Comparison of ENCODE assay signal across 9 cellular contexts in the genomic region with DNA sequence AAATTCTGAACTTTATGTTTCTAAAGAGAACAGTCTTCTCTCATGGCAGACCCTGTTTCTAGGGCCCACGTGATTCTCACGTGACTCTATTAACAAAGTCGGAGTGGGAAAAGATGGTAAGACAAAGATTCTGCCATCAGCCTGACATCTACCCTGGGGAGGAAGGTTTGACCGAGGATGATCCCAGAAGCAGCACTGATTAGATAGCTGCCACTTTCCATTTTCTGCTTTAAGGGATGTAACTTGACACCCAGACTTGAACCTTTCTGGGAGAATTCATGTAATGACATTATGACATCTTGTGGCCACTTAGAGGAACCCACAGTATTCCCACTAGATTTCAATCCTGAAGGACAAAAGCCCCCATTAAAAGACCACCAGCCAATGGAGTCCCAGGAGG.
A peak's percentile ranks its signal among the peaks of the same experiment; 100 is the strongest.
DNase-seq lines count a peak whose midpoint lies in the region; ATAC-seq, FAIRE-seq and TF ChIP-seq lines count a peak whose summit lies in the region.
"Had no signal": no experiment of that assay in that cellular context is flagged by ENCODE, and none has a peak within 500 bp of the region (broad histone marks: within the 10 kb centered on the region; RNA-seq: fewer than 3 reads in every experiment).

No MANE protein-coding gene starts in this region.

- no peak overlapping the region for H3K27ac ChIP-seq in H9 (ENCODE audit: insufficient read length, low read depth, low read length)
- H3K27ac ChIP-seq in adrenal gland, result no peak overlapping the region
- H3K27ac ChIP-seq in HepG2 (ENCODE audit: extremely low read length, insufficient read depth, low read length), result no peak overlapping the region
- H3K27ac ChIP-seq in pancreas, result no peak overlapping the region
- H3K27ac ChIP-seq: coronary artery had no signal

- TF ChIP-seq CTCF in BE2C (IDR thresholded peaks at IDR 0.05; ENCODE audit: low read depth, low read length) (peak; percentile 37), H9 (conservative IDR thresholded peaks at IDR 0.05) (peak; percentile 65), adrenal gland (IDR thresholded peaks at IDR 0.05) (peak in 5 of 6 experiments; percentile 14 to 43 (median 27)), HepG2 (CRISPR knock-in tag; IDR thresholded peaks at IDR 0.05) (peak; percentile 44), pancreas (IDR thresholded peaks at IDR 0.05) (no peak)

- H3K27ac Mint-ChIP-seq in H9, result no peak overlapping the region
- H3K27ac Mint-ChIP-seq in activated T-helper 2 cell treated with anti-CD3 and anti-CD28 coated beads, Interferon-gamma antibody, Interleukin-2, Interleukin-4, amounts not matched to agents 10 μg/mL and 5 μg/mL and 100 μg/mL, durations not matched to agents 14 hours and 24 hours and 36 hours, result no peak overlapping the region

- no peak overlapping the region for H4K5ac ChIP-seq in H9 (ENCODE audit: insufficient read length, low read depth, low read length)

- TF ChIP-seq EP300 in HepG2 (IDR thresholded peaks at IDR 0.05; ENCODE audit: low read depth in 2 of 2, low read length in 2 of 2), result no peak
- TF ChIP-seq EP300 in HepG2 (CRISPR knock-in tag; IDR thresholded peaks at IDR 0.05; ENCODE audit: borderline replicate concordance), result no peak

- no peak overlapping the region for H3K4me3 Mint-ChIP-seq in H9
- no peak overlapping the region for H3K4me3 Mint-ChIP-seq in activated T-helper 2 cell treated with anti-CD3 and anti-CD28 coated beads, Interferon-gamma antibody, Interleukin-2, Interleukin-4, amounts not matched to agents 10 μg/mL and 5 μg/mL and 100 μg/mL, durations not matched to agents 14 hours and 24 hours and 36 hours (ENCODE audit: low read depth)

- FAIRE-seq in HepG2 (lab: Jason Lieb, UNC) (no peak), pancreas (lab: Jason Lieb, UNC) (no peak)

- H2AFZ ChIP-seq in H9 (ENCODE audit: low read length) (no peak overlapping the region), HepG2 (ENCODE audit: low read length) (no peak overlapping the region)

- H3K4me1 ChIP-seq in BE2C (peaks cover 15% of the 10 kb centered on the region), H9 (ENCODE audit: insufficient read depth, low read length) (no peaks in the 10 kb centered on the region), adrenal gland (replicated peaks in 1 of 2) (peaks cover 8 to 17% of the 10 kb centered on the region in 2 donors), HepG2 (ENCODE audit: insufficient read depth, low read length) (peaks cover 18% of the 10 kb centered on the region), pancreas (peaks cover 0 to 7% (median 3%) of the 10 kb centered on the region in 3 donors)

- H2BK5ac ChIP-seq in H9 (ENCODE audit: insufficient read length, low read length), result no peak overlapping the region

- DNase-seq in BE2C, result no peak
- DNase-seq in H9, result no peak
- DNase-seq in adrenal gland, result no peak
- no peak for DNase-seq in HepG2 (ENCODE audit: low spot score)
- DNase-seq in activated T-helper 2 cell treated with anti-CD3 and anti-CD28 coated beads, Interferon-gamma antibody, Interleukin-2, Interleukin-4, amounts not matched to agents 10 μg/mL and 5 μg/mL and 100 μg/mL, durations not matched to agents 14 hours and 24 hours and 36 hours (ENCODE audit: low spot score), result no peak
- DNase-seq in pancreas, result no peak
- DNase-seq in DMS153 treated with DMSO at 0.1 percent for 48 hours (lab: John Stamatoyannopoulos, UW; ENCODE audit: unreplicated experiment), result no peak
- DNase-seq in NCI-H2081 treated with DMSO at 0.1 percent for 48 hours (lab: John Stamatoyannopoulos, UW), result no peak

- H3K23ac ChIP-seq in H9 (ENCODE audit: insufficient read length, low read depth, low read length), result no peak overlapping the region

- no peak overlapping the region for H3K56ac ChIP-seq in H9 (ENCODE audit: insufficient read length, low read depth, low read length)

- H3K27me3 Mint-ChIP-seq in H9 (ENCODE audit: low read depth), result no peaks in the 10 kb centered on the region; the same call in none of the 2 replicates
- H3K27me3 Mint-ChIP-seq in activated T-helper 2 cell treated with anti-CD3 and anti-CD28 coated beads, Interferon-gamma antibody, Interleukin-2, Interleukin-4, amounts not matched to agents 10 μg/mL and 5 μg/mL and 100 μg/mL, durations not matched to agents 14 hours and 24 hours and 36 hours (ENCODE audit: low read depth), result no peaks in the 10 kb centered on the region

- no peak overlapping the region for H3K9ac ChIP-seq in H9 (ENCODE audit: extremely low read depth, insufficient read length, low read length)
- H3K9ac ChIP-seq in HepG2 (ENCODE audit: insufficient read depth, low read depth, low read length), result no peak overlapping the region

- no peak overlapping the region for H3T11ph ChIP-seq in H9 (ENCODE audit: low read length)

- H2BK12ac ChIP-seq in H9 (ENCODE audit: insufficient read length, low read depth, low read length), result no peak overlapping the region

- in situ Hi-C loops in HepG2 (cut with HindIII; ENCODE audit: extremely low pct_ligation_motif_present, low pct_unique_long_range_greater_than_20kb), result loop anchor here (5.0 kb wide), 1 partner anchor 308 kb away; no protein-coding TSS in a partner anchor

- no peaks in the 10 kb centered on the region for H3K27me3 ChIP-seq in BE2C
- H3K27me3 ChIP-seq in H9 (ENCODE audit: insufficient read depth, low read length), result no peaks in the 10 kb centered on the region
- H3K27me3 ChIP-seq in adrenal gland, result no peaks in the 10 kb centered on the region
- no peaks in the 10 kb centered on the region; a peak in 1 of 5 replicates for H3K27me3 ChIP-seq in HepG2 (ENCODE audit: control insufficient read depth in 1 of 2, insufficient read depth in 2 of 2, low read length in 2 of 2)
- no peaks in the 10 kb centered on the region for H3K27me3 ChIP-seq in pancreas

- H3K36me3 ChIP-seq in BE2C (no peaks in the 10 kb centered on the region), adrenal gland (replicated peaks in 1 of 2) (no peaks in the 10 kb centered on the region), HepG2 (replicated peaks in 1 of 2; ENCODE audit: control insufficient read depth in 1 of 2, insufficient read depth in 2 of 2, low read length in 2 of 2) (no peaks in the 10 kb centered on the region), pancreas (no peaks in the 10 kb centered on the region)

- TF ChIP-seq RAD21 in HepG2 (CRISPR knock-in tag; IDR thresholded peaks at IDR 0.05), result no peak

- H3K79me2 ChIP-seq in H9 (ENCODE audit: insufficient read depth, low read length) (no peaks in the 10 kb centered on the region), HepG2 (ENCODE audit: insufficient read depth, low read length) (no peaks in the 10 kb centered on the region)

- no peak overlapping the region for H2AK5ac ChIP-seq in H9 (ENCODE audit: insufficient read length, low read length)

- H3K18ac ChIP-seq in H9 (ENCODE audit: insufficient read length, low read depth, low read length), result no peak overlapping the region

- H3K4me2 ChIP-seq in H9 (ENCODE audit: insufficient read depth, insufficient read length, low read length), result no peak overlapping the region
- H3K4me2 ChIP-seq in HepG2 (ENCODE audit: low read depth, low read length), result no peak overlapping the region

- no peaks in the 10 kb centered on the region for H3K36me3 Mint-ChIP-seq in H9 (ENCODE audit: insufficient read depth in 1 of 3, low read depth in 3 of 3)
- H3K36me3 Mint-ChIP-seq in activated T-helper 2 cell treated with anti-CD3 and anti-CD28 coated beads, Interferon-gamma antibody, Interleukin-2, Interleukin-4, amounts not matched to agents 10 μg/mL and 5 μg/mL and 100 μg/mL, durations not matched to agents 14 hours and 24 hours and 36 hours (ENCODE audit: low read depth), result no peaks in the 10 kb centered on the region

- no peak overlapping the region for H4K8ac ChIP-seq in H9 (replicated peaks; ENCODE audit: insufficient read length, low read depth, low read length)

- intact Hi-C loops in adrenal gland (cut with DNase I), result loop anchor here in 1 of 2 donors (10.0 kb wide), 1 partner anchor 390 kb away; no protein-coding TSS in a partner anchor
- intact Hi-C loops in HepG2 (cut with micrococcal nuclease; ENCODE audit: unreplicated experiment), result loop anchor here (2.0 kb wide), 1 partner anchor 390 kb away; no protein-coding TSS in a partner anchor
- intact Hi-C loops in activated T-helper 2 cell treated with anti-CD3 and anti-CD28 coated beads, Interferon-gamma antibody, Interleukin-2, Interleukin-4, amounts not matched to agents 10 μg/mL and 5 μg/mL and 100 μg/mL, durations not matched to agents 14 hours and 24 hours and 36 hours (cut with micrococcal nuclease), result loop anchor here (5.0 to 10.0 kb wide), 7 partner anchors 112 to 560 kb away; no protein-coding TSS in a partner anchor
- intact Hi-C loops in pancreas (cut with DNase I), result no loop called here

- no TSS peak for BruUV-seq in HepG2 (replicated peaks; lab: Mats Ljungman, UMichigan)

- no CpG with 5 or more reads among the region's 4 CpGs for WGBS in H9 (ENCODE audit: extremely low coverage, insufficient read length, low lambda C conversion rate)
- WGBS in adrenal gland, 4 donors, result 80 to 85% (median 82%) methylated on average over 4 of the region's 4 CpGs
- 8% methylated on average over 4 of the region's 4 CpGs for WGBS in HepG2 (ENCODE audit: low lambda C conversion rate)
- WGBS in pancreas, 2 donors, result 63 to 66% methylated on average over 4 of the region's 4 CpGs

- ATAC-seq in HepG2 (no peak; the same call in 2 of the 3 replicates), pancreas (no peak)

- H4K91ac ChIP-seq in H9 (ENCODE audit: insufficient read length, low read depth, low read length), result no peak overlapping the region

- TF ChIP-seq POLR2A in adrenal gland (IDR thresholded peaks at IDR 0.05) (no peak), HepG2 (IDR thresholded peaks at IDR 0.05; ENCODE audit: insufficient read depth in 1 of 2, low read depth in 2 of 2, low read length in 2 of 2) (no peak)

- H3K9me3 ChIP-seq in BE2C, result no peaks in the 10 kb centered on the region
- H3K9me3 ChIP-seq in H9 (ENCODE audit: control insufficient read depth, low read depth, low read length), result no peaks in the 10 kb centered on the region
- H3K9me3 ChIP-seq in adrenal gland (replicated peaks in 1 of 3), result no peaks in the 10 kb centered on the region
- no peaks in the 10 kb centered on the region for H3K9me3 ChIP-seq in HepG2 (ENCODE audit: low read length)
- H3K9me3 ChIP-seq in pancreas, result no peaks in the 10 kb centered on the region

- H4K20me1 ChIP-seq in H9 (ENCODE audit: control insufficient read depth, insufficient read depth, insufficient read length), result no peaks in the 10 kb centered on the region
- no peaks in the 10 kb centered on the region for H4K20me1 ChIP-seq in HepG2 (ENCODE audit: insufficient read depth, low read length)

- CTCF ChIA-PET in HepG2 (lab: Yijun Ruan, JAX; ENCODE audit: low intra/inter-chr PET ratio, low total read pairs), result no interaction called here

- H2BK15ac ChIP-seq in H9 (ENCODE audit: low read depth, low read length), result no peak overlapping the region

- no peaks in the 10 kb centered on the region; a peak in 1 of 5 replicates for H3K9me3 Mint-ChIP-seq in H9
- no peaks in the 10 kb centered on the region for H3K9me3 Mint-ChIP-seq in activated T-helper 2 cell treated with anti-CD3 and anti-CD28 coated beads, Interferon-gamma antibody, Interleukin-2, Interleukin-4, amounts not matched to agents 10 μg/mL and 5 μg/mL and 100 μg/mL, durations not matched to agents 14 hours and 24 hours and 36 hours

- no peak overlapping the region for H3K4me3 ChIP-seq in BE2C (ENCODE audit: low read depth, low read length)
- no peak overlapping the region for H3K4me3 ChIP-seq in adrenal gland
- no peak overlapping the region for H3K4me3 ChIP-seq in HepG2 (replicated peaks in 1 of 3; ENCODE audit: insufficient read depth in 1 of 3, low read depth in 2 of 3, low read length in 3 of 3)
- no peak overlapping the region for H3K4me3 ChIP-seq in pancreas
- H3K4me3 ChIP-seq: coronary artery had no signal

- peaks cover 15 to 19% of the 10 kb centered on the region in 2 experiments for H3K4me1 Mint-ChIP-seq in H9
- H3K4me1 Mint-ChIP-seq in activated T-helper 2 cell treated with anti-CD3 and anti-CD28 coated beads, Interferon-gamma antibody, Interleukin-2, Interleukin-4, amounts not matched to agents 10 μg/mL and 5 μg/mL and 100 μg/mL, durations not matched to agents 14 hours and 24 hours and 36 hours (ENCODE audit: low read depth), result peaks cover 42% of the 10 kb centered on the region

- H3K14ac ChIP-seq in H9 (ENCODE audit: insufficient read depth, low read length), result no peak overlapping the region

- no peak overlapping the region for H2BK120ac ChIP-seq in H9 (ENCODE audit: low read depth, low read length, poor library complexity, severe bottlenecking)

- no peak overlapping the region for H3K4ac ChIP-seq in H9 (ENCODE audit: low read depth, low read length)

- POLR2A ChIA-PET in HepG2 (lab: Yijun Ruan, JAX), result no interaction called here

- H2BK20ac ChIP-seq in H9 (ENCODE audit: low read depth, low read length, poor library complexity, severe bottlenecking), result no peak overlapping the region

- no peaks in the 10 kb centered on the region for H3K23me2 ChIP-seq in H9 (ENCODE audit: insufficient read length, low read depth, low read length, poor library complexity, severe bottlenecking)

- no peaks in the 10 kb centered on the region for H3K79me1 ChIP-seq in H9 (ENCODE audit: insufficient read depth, low read depth, low read length, poor library complexity, severe bottlenecking)

Comparison
In these comparisons a context has a peak if more than half of its experiments do, and no peak if none do; other contexts are left out.
1. CTCF ChIP-seq: peak in BE2C (single experiment), H9 (single experiment), adrenal gland (5 of 6) and HepG2 (single experiment); none in pancreas (0 of 4).
2. intact Hi-C loops: an anchor here in HepG2 (2.0 kb wide) and activated T-helper 2 cell treated with anti-CD3 and anti-CD28 coated beads, Interferon-gamma antibody, Interleukin-2, Interleukin-4, amounts not matched to agents 10 μg/mL and 5 μg/mL and 100 μg/mL, durations not matched to agents 14 hours and 24 hours and 36 hours (5.0 to 10.0 kb wide); none called in pancreas.